Comparison of ENCODE assay signal across 1 cellular context in genomic region chr1:231576804-231577718, GRCh38.
TF ChIP-seq lines count a peak whose summit lies in the region.

No MANE protein-coding gene starts in this region.

TF ChIP-seq in HepG2, 621 proteins besides CTCF, POLR2A, EP300 and RAD21 (continued from another document and continues in another):
- TF ChIP-seq ZNF609 (CRISPR knock-in tag; IDR thresholded peaks at IDR 0.05; ENCODE audit: borderline replicate concordance), result peak; percentile 50; the same call in 1 of the 2 replicates
- TF ChIP-seq ISL2 (CRISPR knock-in tag; IDR thresholded peaks at IDR 0.05), result peak; percentile 52; the same call in 1 of the 2 replicates
- no peak for TF ChIP-seq ZNF788 (CRISPR knock-in tag; IDR thresholded peaks at IDR 0.05; ENCODE audit: borderline replicate concordance)
- TF ChIP-seq ZGPAT (CRISPR knock-in tag; IDR thresholded peaks at IDR 0.05), result 0 out of 2 replicates have a peak, but pooled peaks have one; percentile 22
- TF ChIP-seq LRRFIP1 (CRISPR knock-in tag; conservative IDR thresholded peaks at IDR 0.05), result no peak
- TF ChIP-seq UBTF (CRISPR knock-in tag; IDR thresholded peaks at IDR 0.05), result no peak
- no peak for TF ChIP-seq POGK (CRISPR knock-in tag; conservative IDR thresholded peaks at IDR 0.05)
- no peak for TF ChIP-seq ZNF562 (CRISPR knock-in tag; IDR thresholded peaks at IDR 0.05; ENCODE audit: borderline replicate concordance)
- TF ChIP-seq RARA (CRISPR knock-in tag; IDR thresholded peaks at IDR 0.05), result peak; percentile 7; the same call in 1 of the 2 replicates
- TF ChIP-seq ZNF362 (CRISPR knock-in tag; IDR thresholded peaks at IDR 0.05; ENCODE audit: borderline replicate concordance), result no peak
- TF ChIP-seq SALL1 (CRISPR knock-in tag; IDR thresholded peaks at IDR 0.05), result peak; percentile 26; the same call in 1 of the 2 replicates
- peak; percentile 75; the same call in 1 of the 2 replicates for TF ChIP-seq SOX5 (CRISPR knock-in tag; IDR thresholded peaks at IDR 0.05; ENCODE audit: borderline replicate concordance)
- no peak for TF ChIP-seq PREB (CRISPR knock-in tag; IDR thresholded peaks at IDR 0.05)
- no peak for TF ChIP-seq ZNF20 (CRISPR knock-in tag; IDR thresholded peaks at IDR 0.05)
- TF ChIP-seq PPARG (CRISPR knock-in tag; conservative IDR thresholded peaks at IDR 0.05), result peak; percentile 55; the same call in 1 of the 2 replicates
- TF ChIP-seq GATAD2A (CRISPR knock-in tag; IDR thresholded peaks at IDR 0.05), result peak; percentile 71
- TF ChIP-seq CSRNP1 (CRISPR knock-in tag; IDR thresholded peaks at IDR 0.05), result no peak
- TF ChIP-seq EZH2 (conservative IDR thresholded peaks at IDR 0.05; ENCODE audit: low read depth, low read length), result no peak
- TF ChIP-seq HDAC6 (IDR thresholded peaks at IDR 0.05; ENCODE audit: low read depth, low read length), result no peak
- TF ChIP-seq SOX6 (IDR thresholded peaks at IDR 0.05), result no peak
- peak; percentile 73 for TF ChIP-seq SOX6 (CRISPR knock-in tag; IDR thresholded peaks at IDR 0.05)
- no peak for TF ChIP-seq DNMT3B (CRISPR knock-in tag; conservative IDR thresholded peaks at IDR 0.05)
- TF ChIP-seq ARID3A (IDR thresholded peaks at IDR 0.05; ENCODE audit: low read depth, low read length), result peak; percentile 85
- no peak for TF ChIP-seq ZNF18 (CRISPR knock-in tag; IDR thresholded peaks at IDR 0.05; ENCODE audit: insufficient replicate concordance)
- peak; percentile 62; the same call in 1 of the 2 replicates for TF ChIP-seq FOXA3 (CRISPR knock-in tag; IDR thresholded peaks at IDR 0.05)
